In genomic region chrX:19805054-19805690, GRCh38 we compare ENCODE assay signal across 11 cellular contexts.
DNase-seq lines count a peak whose midpoint lies in the region; ATAC-seq lines count a peak whose summit lies in the region.
"Had no signal": no experiment of that assay in that cellular context is flagged by ENCODE, and none has a peak within 500 bp of the region (broad histone marks: within the 10 kb centered on the region; RNA-seq: fewer than 3 reads in every experiment).

No MANE protein-coding gene starts in this region.

- H3K27me3 Mint-ChIP-seq in activated naive CD4-positive, alpha-beta T cell treated with anti-CD3 and anti-CD28 coated beads for 36 hours (ENCODE audit: low read depth), result no peaks in the 10 kb centered on the region
- no peaks in the 10 kb centered on the region for H3K27me3 Mint-ChIP-seq in T-helper 17 cell

- H3K4me1 Mint-ChIP-seq in activated naive CD4-positive, alpha-beta T cell treated with anti-CD3 and anti-CD28 coated beads for 36 hours (ENCODE audit: low read depth), result peaks cover 43% of the 10 kb centered on the region
- H3K4me1 Mint-ChIP-seq in T-helper 17 cell, result peaks cover 16% of the 10 kb centered on the region

- 39% methylated on average over 7 of the region's 7 CpGs for WGBS in thymus

- CTCF ChIA-PET in activated naive CD4-positive, alpha-beta T cell treated with anti-CD3 and anti-CD28 coated beads for 36 hours (lab: Charles Lee), result interaction anchor here (1.3 to 1.5 kb wide), 2 partner anchors 10 to 35 kb away, joined by 3 to 4 read pairs; no protein-coding TSS in a partner anchor

- H3K9me3 ChIP-seq in T-helper 17 cell (ENCODE audit: control insufficient read depth, low read length, poor library complexity, severe bottlenecking) (no peaks in the 10 kb centered on the region), thymus (ENCODE audit: control insufficient read depth) (no peaks in the 10 kb centered on the region)
- H3K9me3 ChIP-seq: BE2C, right lobe of liver had no signal

- no peaks in the 10 kb centered on the region for H3K27me3 ChIP-seq in thymus (ENCODE audit: control insufficient read depth, insufficient read depth)
- H3K27me3 ChIP-seq: BE2C, right lobe of liver had no signal

- H3K36me3 ChIP-seq in thymus (ENCODE audit: control insufficient read depth, insufficient read depth), result no peaks in the 10 kb centered on the region
- H3K36me3 ChIP-seq: BE2C, right lobe of liver had no signal

- peak overlapping the region; percentile 50 for H3K4me3 Mint-ChIP-seq in activated naive CD4-positive, alpha-beta T cell treated with anti-CD3 and anti-CD28 coated beads for 36 hours
- H3K4me3 Mint-ChIP-seq in T-helper 17 cell, result peak overlapping the region; percentile 57

- H3K4me3 ChIP-seq in thymus (ENCODE audit: low read length), result no peak overlapping the region
- H3K4me3 ChIP-seq: right lobe of liver had no signal

- no peak for DNase-seq in activated naive CD4-positive, alpha-beta T cell treated with anti-CD3 and anti-CD28 coated beads for 36 hours
- DNase-seq in activated naive CD4-positive, alpha-beta T cell treated with Interleukin-2 at 50 U/mL for 16 hours, result no peak
- no peak for DNase-seq in T-helper 17 cell
- DNase-seq in fibroblast of peridontal ligament (ENCODE audit: extremely low read depth), result peak; percentile 16
- DNase-seq in DMS153 treated with DMSO at 0.1 percent for 48 hours (lab: John Stamatoyannopoulos, UW; ENCODE audit: unreplicated experiment), result no peak
- DNase-seq in HCEC 1CT, result no peak
- DNase-seq in middle frontal gyrus (ENCODE audit: extremely low spot score, low spot score), result no peak
- DNase-seq: BE2C, NCI-H1436 treated with DMSO at 0.1 percent for 48 hours, right lobe of liver had no signal

- H3K27ac ChIP-seq in thymus (ENCODE audit: low read depth), result peak overlapping the region; percentile 52
- H3K27ac ChIP-seq: right lobe of liver had no signal

- H3K27ac Mint-ChIP-seq in activated naive CD4-positive, alpha-beta T cell treated with anti-CD3 and anti-CD28 coated beads for 36 hours, result peak overlapping the region; percentile 81
- peak overlapping the region; percentile 87 for H3K27ac Mint-ChIP-seq in T-helper 17 cell

- ATAC-seq in T-helper 17 cell, result peak; percentile 82
- ATAC-seq: right lobe of liver had no signal

- peaks cover 4% of the 10 kb centered on the region for H3K4me1 ChIP-seq in thymus (ENCODE audit: control insufficient read depth, insufficient read depth, low read length)
- H3K4me1 ChIP-seq: BE2C, right lobe of liver had no signal

- H3K36me3 Mint-ChIP-seq in activated naive CD4-positive, alpha-beta T cell treated with anti-CD3 and anti-CD28 coated beads for 36 hours (ENCODE audit: low read depth), result peaks cover 1% of the 10 kb centered on the region
- no peaks in the 10 kb centered on the region for H3K36me3 Mint-ChIP-seq in T-helper 17 cell (ENCODE audit: low read depth)

- intact Hi-C loops in activated naive CD4-positive, alpha-beta T cell treated with anti-CD3 and anti-CD28 coated beads for 36 hours (cut with micrococcal nuclease), result no loop called here

- no peaks in the 10 kb centered on the region for H3K9me3 Mint-ChIP-seq in activated naive CD4-positive, alpha-beta T cell treated with anti-CD3 and anti-CD28 coated beads for 36 hours
